Comparison of ENCODE assay signal across 13 cellular contexts in the genomic region with DNA sequence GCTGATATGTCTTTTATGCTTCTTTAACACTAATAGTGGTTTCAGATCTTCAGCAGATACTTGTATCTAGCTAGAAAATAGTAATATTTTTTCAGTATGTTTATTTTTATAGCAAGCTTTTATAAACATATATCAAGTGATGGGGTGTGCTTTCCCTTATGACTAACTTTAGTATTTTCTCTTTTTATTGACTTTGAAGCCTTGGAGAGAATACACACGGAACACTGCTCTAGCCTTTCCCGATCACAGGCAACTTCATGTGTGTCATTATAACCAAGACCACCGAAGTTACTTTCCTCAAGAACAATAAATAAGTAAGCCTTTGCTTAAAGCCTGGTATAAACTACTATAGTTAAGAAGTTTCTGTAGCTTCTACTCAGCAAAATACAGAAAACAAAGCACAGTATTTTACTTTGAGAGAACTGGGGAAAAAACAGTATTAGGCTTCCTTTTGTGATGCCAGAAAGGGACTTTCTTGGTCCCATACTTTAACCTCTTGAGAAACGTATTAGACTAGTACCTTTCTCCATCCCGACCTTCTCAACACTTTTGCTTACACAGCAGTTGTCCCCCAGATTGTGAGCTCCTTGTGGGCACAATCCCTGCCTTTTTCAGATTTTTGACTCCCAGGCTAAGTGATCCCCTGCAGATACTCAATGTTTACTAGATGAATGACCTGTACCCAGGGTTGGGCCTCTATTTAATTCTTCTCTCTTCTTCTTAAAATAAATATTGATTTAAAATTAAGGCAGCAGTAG. TPM values are rescaled to one million over a fixed set of nuclear protein-coding genes. Genes with fewer than 3 reads are reported as not detected.
A peak's percentile ranks its signal among the peaks of the same experiment; 100 is the strongest.
DNase-seq lines count a peak whose midpoint lies in the region; ATAC-seq and TF ChIP-seq lines count a peak whose summit lies in the region.
"Had no signal": no experiment of that assay in that cellular context is flagged by ENCODE, and none has a peak within 500 bp of the region (broad histone marks: within the 10 kb centered on the region; RNA-seq: fewer than 3 reads in every experiment).

No MANE protein-coding gene starts in this region.

- no peaks in the 10 kb centered on the region for H3K36me3 ChIP-seq in stomach smooth muscle (ENCODE audit: control insufficient read depth in 2 of 2, insufficient read depth in 2 of 2, low read length in 2 of 2)

- peak overlapping the region; percentile 13 for H3K27ac ChIP-seq in stomach smooth muscle (ENCODE audit: low read length)

- H3K36me3 Mint-ChIP-seq in T-helper 1 cell treated with Interleukin-12 subunit alpha and Interleukin-12 subunit beta and Interleukin-4 antibody, amounts not matched to agents 30 μg/mL and 1 μg/mL, for 36 hours (ENCODE audit: low read depth), result peaks cover 19% of the 10 kb centered on the region
- H3K36me3 Mint-ChIP-seq in T-cell (peaks cover 23% of the 10 kb centered on the region), glutamatergic neuron (ENCODE audit: unreplicated experiment) (no peaks in the 10 kb centered on the region)

- H3K4me3 Mint-ChIP-seq in T-helper 1 cell treated with Interleukin-12 subunit alpha and Interleukin-12 subunit beta and Interleukin-4 antibody, amounts not matched to agents 30 μg/mL and 1 μg/mL, for 36 hours, result peak overlapping the region; percentile 18
- H3K4me3 Mint-ChIP-seq in T-cell (peak overlapping the region in 2 of 3 donors; percentile 15 to 31), glutamatergic neuron (ENCODE audit: unreplicated experiment) (peak overlapping the region; percentile 47)
- H3K4me3 Mint-ChIP-seq: dendritic cell treated with granulocyte-macrophage colony-stimulating factor and Interleukin-4, amounts not matched to agents 40 ng/mL and 50 ng/mL, for 4 days had no signal

- POLR2A ChIA-PET in T-cell (lab: Charles Lee), result interaction anchor here in 1 of 2 donors (0.6 to 1.2 kb wide), 2 partner anchors 15 to 414 kb away, joined by 3 to 13 read pairs; no protein-coding TSS in a partner anchor

- peaks cover 43% of the 10 kb centered on the region for H3K4me1 Mint-ChIP-seq in T-helper 1 cell treated with Interleukin-12 subunit alpha and Interleukin-12 subunit beta and Interleukin-4 antibody, amounts not matched to agents 30 μg/mL and 1 μg/mL, for 36 hours (ENCODE audit: low read depth)
- peaks cover 68 to 71% (median 68%) of the 10 kb centered on the region in 3 donors for H3K4me1 Mint-ChIP-seq in T-cell
- H3K4me1 Mint-ChIP-seq in glutamatergic neuron (ENCODE audit: low read depth, unreplicated experiment), result peaks cover 25% of the 10 kb centered on the region

- H3K27ac Mint-ChIP-seq in T-helper 1 cell treated with Interleukin-12 subunit alpha and Interleukin-12 subunit beta and Interleukin-4 antibody, amounts not matched to agents 30 μg/mL and 1 μg/mL, for 36 hours, result no peak overlapping the region
- H3K27ac Mint-ChIP-seq in T-cell, result no peak overlapping the region
- peak overlapping the region; percentile 67 for H3K27ac Mint-ChIP-seq in glutamatergic neuron (ENCODE audit: unreplicated experiment)
- H3K27ac Mint-ChIP-seq: dendritic cell treated with granulocyte-macrophage colony-stimulating factor and Interleukin-4, amounts not matched to agents 40 ng/mL and 50 ng/mL, for 4 days had no signal

- DNase-seq in T-helper 1 cell, result no peak
- no peak for DNase-seq in T-cell
- no peak for DNase-seq in glutamatergic neuron
- no peak for DNase-seq in GM13977 (ENCODE audit: low spot score)
- DNase-seq: activated gamma-delta T cell, head of caudate nucleus, NCI-H2107 had no signal

- no peaks in the 10 kb centered on the region for H3K27me3 Mint-ChIP-seq in T-helper 1 cell treated with Interleukin-12 subunit alpha and Interleukin-12 subunit beta and Interleukin-4 antibody, amounts not matched to agents 30 μg/mL and 1 μg/mL, for 36 hours (ENCODE audit: low read depth)
- H3K27me3 Mint-ChIP-seq in T-cell (no peaks in the 10 kb centered on the region), glutamatergic neuron (ENCODE audit: unreplicated experiment) (peaks cover 8% of the 10 kb centered on the region)
- H3K27me3 Mint-ChIP-seq: dendritic cell treated with granulocyte-macrophage colony-stimulating factor and Interleukin-4, amounts not matched to agents 40 ng/mL and 50 ng/mL, for 4 days had no signal

- H3K9me3 ChIP-seq in stomach smooth muscle (ENCODE audit: control insufficient read depth in 2 of 2, low read length in 2 of 2), result no peaks in the 10 kb centered on the region

- TF ChIP-seq CTCF in glutamatergic neuron (IDR thresholded peaks at IDR 0.05; ENCODE audit: partially characterized antibody, unreplicated experiment), result no peak
- no peak for TF ChIP-seq CTCF in GM13977 (IDR thresholded peaks at IDR 0.05; ENCODE audit: extremely low read depth, insufficient read depth, missing control alignments)

- CTCF ChIA-PET in T-cell (lab: Charles Lee), result interaction anchor here in 1 of 2 donors (1.4 kb wide), 1 partner anchor 17 kb away, joined by 4 read pairs; no protein-coding TSS in a partner anchor

- H3K4me3 ChIP-seq in stomach smooth muscle (ENCODE audit: low read length in 2 of 2), result no peak overlapping the region

- H3K9me3 Mint-ChIP-seq in T-helper 1 cell treated with Interleukin-12 subunit alpha and Interleukin-12 subunit beta and Interleukin-4 antibody, amounts not matched to agents 30 μg/mL and 1 μg/mL, for 36 hours, result peaks cover 3% of the 10 kb centered on the region
- H3K9me3 Mint-ChIP-seq in T-cell (peaks cover 0 to 4% (median 0%) of the 10 kb centered on the region in 3 donors), glutamatergic neuron (ENCODE audit: unreplicated experiment) (peaks cover 4% of the 10 kb centered on the region)
- H3K9me3 Mint-ChIP-seq: dendritic cell treated with granulocyte-macrophage colony-stimulating factor and Interleukin-4, amounts not matched to agents 40 ng/mL and 50 ng/mL, for 4 days had no signal

- in situ Hi-C loops in GM13977 (cut with MboI; ENCODE audit: low pct_unique_long_range_greater_than_20kb, low sequenced_read_pairs, unreplicated experiment), result no loop called here

- H3K4me1 ChIP-seq in stomach smooth muscle (ENCODE audit: control insufficient read depth, insufficient read depth, low read length), result peaks cover 17% of the 10 kb centered on the region

- H3K9ac ChIP-seq in stomach smooth muscle (ENCODE audit: low read length in 2 of 2), result no peak overlapping the region

- H3K27me3 ChIP-seq in stomach smooth muscle (ENCODE audit: control insufficient read depth in 1 of 2, insufficient read depth in 2 of 2, low read length in 2 of 2), result no peaks in the 10 kb centered on the region

- no peak for ATAC-seq in T-cell (replicated peaks in 1 of 4)
- no peak for ATAC-seq in GM19328 (IDR thresholded peaks at IDR 0.05; ENCODE audit: unreplicated experiment)
- no peak for ATAC-seq in GM18858 (IDR thresholded peaks at IDR 0.05; ENCODE audit: unreplicated experiment)
- ATAC-seq: Panc1 had no signal

RNA-seq across cellular contexts. Expression of a gene that starts 3.3 kb away (rescaled TPM):
- 10 to 100 TPM; 49.6 to 53.4 (median 51.6) TPM for total RNA-seq in T-cell
- 31.9 TPM for total RNA-seq in glutamatergic neuron (ENCODE audit: unreplicated experiment)

RNA-seq across cellular contexts. Expression of a gene that starts 12.6 kb away (rescaled TPM):
- total RNA-seq in T-cell (1 to 10 TPM in 4 of 5 donors, under 1 TPM in 1; 0.79 to 1.5 (median 1.3) TPM), glutamatergic neuron (ENCODE audit: unreplicated experiment) (0.59 TPM)
